Comparison of ENCODE assay signal across 14 cellular contexts in genomic region chr13:113625965-113626661, GRCh38. TPM values are rescaled to one million over a fixed set of nuclear protein-coding genes. Genes with fewer than 3 reads are reported as not detected.
DNase-seq lines count a peak whose midpoint lies in the region; TF ChIP-seq lines count a peak whose summit lies in the region.
"Had no signal": no experiment of that assay in that cellular context is flagged by ENCODE, and none has a peak within 500 bp of the region (broad histone marks: within the 10 kb centered on the region; RNA-seq: fewer than 3 reads in every experiment).

No MANE protein-coding gene starts in this region.

- TF ChIP-seq CTCF in SK-N-SH (IDR thresholded peaks at IDR 0.05) (no peak), fibroblast of pulmonary artery (IDR thresholded peaks at IDR 0.05; ENCODE audit: low read length, missing control alignments) (no peak)

- 73 to 77% methylated on average over 18 to 20 of the region's 20 CpGs for WGBS in GM23248 (ENCODE audit: low coverage in 1 of 2, low lambda C conversion rate in 2 of 2, missing lambda C conversion rate in 2 of 2), 2 experiments
- 89% methylated on average over 19 of the region's 20 CpGs for WGBS in SK-N-SH (ENCODE audit: low lambda C conversion rate)

- in situ Hi-C loops in GM23248 (cut with MboI) = no loop called here

- no peaks in the 10 kb centered on the region for H3K36me3 ChIP-seq in GM23248 (ENCODE audit: low read depth)
- peaks cover 4 to 20% of the 10 kb centered on the region in 2 experiments for H3K36me3 ChIP-seq in SK-N-SH (replicated peaks in 1 of 2; ENCODE audit: control insufficient read depth in 1 of 2, insufficient read depth in 2 of 2, low read length in 1 of 2)
- H3K36me3 ChIP-seq in skeletal muscle satellite cell (ENCODE audit: insufficient read depth, low read length) = peaks cover 47% of the 10 kb centered on the region

- H3K4me1 ChIP-seq in GM23248 (ENCODE audit: insufficient read depth) = peaks cover 9% of the 10 kb centered on the region
- peaks cover under 1 to 9% of the 10 kb centered on the region in 2 experiments; a peak in 2 of 4 replicates for H3K4me1 ChIP-seq in SK-N-SH (ENCODE audit: control insufficient read depth in 1 of 2, insufficient read depth in 2 of 2, low read depth in 1 of 2, low read length in 1 of 2)
- peaks cover 11% of the 10 kb centered on the region for H3K4me1 ChIP-seq in skeletal muscle satellite cell (ENCODE audit: control insufficient read depth, insufficient read depth, low read length)

- H3K27me3 ChIP-seq in GM23248 (replicated peaks; ENCODE audit: insufficient read depth) (no peaks in the 10 kb centered on the region), SK-N-SH (ENCODE audit: insufficient read depth) (no peaks in the 10 kb centered on the region), skeletal muscle satellite cell (ENCODE audit: control insufficient read depth, insufficient read depth, low read length) (no peaks in the 10 kb centered on the region)

- TF ChIP-seq RAD21 in SK-N-SH (IDR thresholded peaks at IDR 0.05; ENCODE audit: low read length) = no peak

- H3K4me3 ChIP-seq in GM23248 = no peak overlapping the region
- no peak overlapping the region for H3K4me3 ChIP-seq in SK-N-SH (ENCODE audit: low read depth in 2 of 2, low read length in 1 of 2)
- H3K4me3 ChIP-seq in fibroblast of pulmonary artery (replicated peaks; ENCODE audit: low read depth, low read length) = no peak overlapping the region
- no peak overlapping the region for H3K4me3 ChIP-seq in skeletal muscle satellite cell (ENCODE audit: low read length)

- POLR2A ChIA-PET in SK-N-SH (lab: Yijun Ruan, JAX) = no interaction called here

- no peaks in the 10 kb centered on the region for H3K9me3 ChIP-seq in GM23248 (ENCODE audit: low read depth)
- no peaks in the 10 kb centered on the region for H3K9me3 ChIP-seq in SK-N-SH
- no peaks in the 10 kb centered on the region for H3K9me3 ChIP-seq in skeletal muscle satellite cell (replicated peaks; ENCODE audit: low read length)

- H3K27ac ChIP-seq in GM23248 = no peak overlapping the region
- H3K27ac ChIP-seq in SK-N-SH (ENCODE audit: low read depth in 2 of 2, low read length in 1 of 2) = peak overlapping the region in 1 of 2 experiments; percentile 34; a peak in 1 of 4 replicates

- H3K9me2 ChIP-seq in GM23248 (ENCODE audit: insufficient read depth) (no peaks in the 10 kb centered on the region), SK-N-SH (no peaks in the 10 kb centered on the region)

- H3K4me2 ChIP-seq in GM23248 (ENCODE audit: unreplicated experiment) = no peak overlapping the region
- peak overlapping the region; percentile 73 for H3K4me2 ChIP-seq in SK-N-SH
- H3K4me2 ChIP-seq in skeletal muscle satellite cell (ENCODE audit: low read length) = peak overlapping the region; percentile 24

- TF ChIP-seq EP300 in SK-N-SH (IDR thresholded peaks at IDR 0.05; ENCODE audit: borderline replicate concordance in 1 of 2, low read depth in 1 of 2, low read length in 1 of 2) = no peak

- H3K79me2 ChIP-seq in GM23248 (ENCODE audit: insufficient read depth) = peaks cover 68% of the 10 kb centered on the region
- H3K79me2 ChIP-seq in SK-N-SH (ENCODE audit: insufficient read depth) = peaks cover 23% of the 10 kb centered on the region

- peaks cover 10% of the 10 kb centered on the region; the same call in 1 of the 2 replicates for H4K20me1 ChIP-seq in GM23248 (ENCODE audit: insufficient read depth)
- peaks cover 55% of the 10 kb centered on the region for H4K20me1 ChIP-seq in SK-N-SH (ENCODE audit: insufficient read depth)

- H2AFZ ChIP-seq in GM23248 = no peak overlapping the region
- H2AFZ ChIP-seq in SK-N-SH (ENCODE audit: low read depth) = no peak overlapping the region

- H3F3A ChIP-seq in GM23248 (ENCODE audit: insufficient read depth) (peaks cover 19% of the 10 kb centered on the region), SK-N-SH (replicated peaks; ENCODE audit: insufficient read depth) (peaks cover 17% of the 10 kb centered on the region)

- H3K9ac ChIP-seq in GM23248 (no peak overlapping the region), SK-N-SH (no peak overlapping the region), skeletal muscle satellite cell (ENCODE audit: low read depth, low read length) (no peak overlapping the region)

- CTCF ChIA-PET in SK-N-SH (lab: Yijun Ruan, JAX) = no interaction called here

- DNase-seq in GM23248 = peak; percentile 51
- no peak for DNase-seq in SK-N-SH
- DNase-seq in fibroblast of pulmonary artery (ENCODE audit: low read depth) = peak; percentile 55
- DNase-seq in stimulated activated naive CD4-positive, alpha-beta T cell (lab: John Stamatoyannopoulos, UW) = no peak
- no peak for DNase-seq in cerebellar cortex (ENCODE audit: low spot score)
- no peak for DNase-seq in NCI-H1105 (lab: John Stamatoyannopoulos, UW)
- DNase-seq: Calu3; kidney glomerular epithelial cell; naive thymus-derived CD4-positive, alpha-beta T cell; NCI-H1417; NCI-H524; Right ventricle myocardium superior; small intestine had no signal

TF ChIP-seq in SK-N-SH, 30 proteins besides CTCF, POLR2A, EP300 and RAD21 (continues in another document):
- TF ChIP-seq ZBTB33 (IDR thresholded peaks at IDR 0.05; ENCODE audit: borderline replicate concordance, low read depth) = no peak
- no peak for TF ChIP-seq SMC3 (IDR thresholded peaks at IDR 0.05; ENCODE audit: low read depth, low read length)
- TF ChIP-seq RFX5 (IDR thresholded peaks at IDR 0.05; ENCODE audit: low read length) = no peak
- no peak for TF ChIP-seq FOXJ3 (CRISPR knock-in tag; IDR thresholded peaks at IDR 0.05)
- TF ChIP-seq GABPA (IDR thresholded peaks at IDR 0.05; ENCODE audit: low read depth) = no peak
- no peak for TF ChIP-seq RCOR1 (IDR thresholded peaks at IDR 0.05; ENCODE audit: low read length)
- no peak for TF ChIP-seq SIN3A (IDR thresholded peaks at IDR 0.05; ENCODE audit: borderline replicate concordance, low read depth, low read length)
- TF ChIP-seq FOXM1 (IDR thresholded peaks at IDR 0.05; ENCODE audit: low read depth) = no peak
- TF ChIP-seq POLR2AphosphoS5 (IDR thresholded peaks at IDR 0.05; ENCODE audit: low read depth, low read length) = no peak
- TF ChIP-seq NRF1 (IDR thresholded peaks at IDR 0.05; ENCODE audit: low read depth, low read length) = no peak
- TF ChIP-seq USF1 (IDR thresholded peaks at IDR 0.05; ENCODE audit: borderline replicate concordance, low read depth) = no peak
- no peak for TF ChIP-seq MXI1 (IDR thresholded peaks at IDR 0.05; ENCODE audit: low read depth, low read length)
- TF ChIP-seq TAF1 (IDR thresholded peaks at IDR 0.05; ENCODE audit: borderline replicate concordance, low read depth, low read length) = no peak
- TF ChIP-seq GATA2 (CRISPR knock-in tag; IDR thresholded peaks at IDR 0.05) = no peak
- no peak for TF ChIP-seq MAX (IDR thresholded peaks at IDR 0.05; ENCODE audit: low read depth)
- no peak for TF ChIP-seq CHD2 (IDR thresholded peaks at IDR 0.05; ENCODE audit: low read length, partially characterized antibody)

RNA-seq across cellular contexts. Expression of gene ATP4B, which starts 31.9 kb away (rescaled TPM):
- total RNA-seq in GM23248 (2014; rRNA removed; shearing (Covaris generic)) = not detected in 2 replicates
- not detected in 2 replicates for polyA plus RNA-seq in GM23248 (2016; fragmentation: Nextera tagmentation; extraction: Ambion mirVana)
- not detected in 2 replicates for polyA plus RNA-seq in SK-N-SH (2012; rRNA removed)
- polyA plus RNA-seq in SK-N-SH (2012; cell fraction: cytosol; rRNA removed) = not detected in 2 replicates
- not detected in 2 replicates for polyA plus RNA-seq in SK-N-SH (2012; cell fraction: nucleus; rRNA removed)
- total RNA-seq in skeletal muscle satellite cell (2012; rRNA removed) = not detected in 2 replicates
- total RNA-seq: Calu3; naive thymus-derived CD4-positive, alpha-beta T cell; Right ventricle myocardium superior had no signal
- polyA plus RNA-seq: naive thymus-derived CD4-positive, alpha-beta T cell had no signal

RNA-seq across cellular contexts. Expression of gene GRK1, which starts 40.9 kb away (rescaled TPM):
- total RNA-seq in GM23248 (2014; rRNA removed; shearing (Covaris generic)) = not detected in 2 replicates
- not detected in 2 replicates for polyA plus RNA-seq in GM23248 (2016; fragmentation: Nextera tagmentation; extraction: Ambion mirVana)
- polyA plus RNA-seq in SK-N-SH (2012; rRNA removed) = 0.08 and 0.12 TPM in 2 replicates
- 0.01 TPM in 2 replicates for polyA plus RNA-seq in SK-N-SH (2012; cell fraction: cytosol; rRNA removed)
- 0.14 and 0.21 TPM in 2 replicates for polyA plus RNA-seq in SK-N-SH (2012; cell fraction: nucleus; rRNA removed)
- total RNA-seq in skeletal muscle satellite cell (2012; rRNA removed) = not detected in 2 replicates
- total RNA-seq: Calu3; naive thymus-derived CD4-positive, alpha-beta T cell had no signal
- polyA plus RNA-seq: naive thymus-derived CD4-positive, alpha-beta T cell had no signal

RNA-seq across cellular contexts. Expression of gene TFDP1, which starts 41.6 kb away (rescaled TPM):
- total RNA-seq in GM23248 (2014; rRNA removed; shearing (Covaris generic)) = 59.6 and 74.8 TPM in 2 replicates
- 122 and 127 TPM in 2 replicates for polyA plus RNA-seq in GM23248 (2016; fragmentation: Nextera tagmentation; extraction: Ambion mirVana)
- polyA plus RNA-seq in SK-N-SH (2012; rRNA removed) = 61.4 and 76.7 TPM in 2 replicates
- 84.0 and 86.0 TPM in 2 replicates for polyA plus RNA-seq in SK-N-SH (2012; cell fraction: cytosol; rRNA removed)
- polyA plus RNA-seq in SK-N-SH (2012; cell fraction: nucleus; rRNA removed) = 70.1 and 82.8 TPM in 2 replicates
- total RNA-seq in skeletal muscle satellite cell (2012; rRNA removed) = 65.7 and 74.5 TPM in 2 replicates

Comparison
In these comparisons a context has a peak if more than half of its experiments do, and no peak if none do; other contexts are left out.
1. DNase-seq: peak in GM23248 (single experiment) and fibroblast of pulmonary artery (single experiment); none in SK-N-SH (single experiment), stimulated activated naive CD4-positive, alpha-beta T cell (0 of 6), cerebellar cortex (single experiment) and NCI-H1105 (single experiment).